ENCODE assay signal across 18 cellular contexts in genomic region chr10:60937022-60937421, GRCh38. TPM values are rescaled to one million over a fixed set of nuclear protein-coding genes. Genes with fewer than 3 reads are reported as not detected.
"Had no signal": no experiment of that assay in that cellular context is flagged by ENCODE, and none has a peak within 500 bp of the region (broad histone marks: within the 10 kb centered on the region; RNA-seq: fewer than 3 reads in every experiment).

No MANE protein-coding gene starts in this region.

- H3K27ac Mint-ChIP-seq: activated CD4-positive, alpha-beta memory T cell treated with anti-CD3 and anti-CD28 coated beads for 36 hours; activated naive CD4-positive, alpha-beta T cell treated with anti-CD3 and anti-CD28 coated beads, Interleukin-2, amount 50 U/mL, for 24 hours; immature natural killer cell; stimulated activated naive B cell treated with anti-CD40 and anti-IgM and Interleukin-4, amounts not matched to agents 10 μg/mL and 1 μg/mL and 100 μg/mL, for 72 hours had no signal

- H3K4me1 Mint-ChIP-seq: activated naive CD4-positive, alpha-beta T cell treated with anti-CD3 and anti-CD28 coated beads, Interleukin-2, amount 50 U/mL, for 24 hours; immature natural killer cell had no signal

- H3K36me3 Mint-ChIP-seq: activated CD4-positive, alpha-beta memory T cell treated with anti-CD3 and anti-CD28 coated beads for 36 hours; activated naive CD4-positive, alpha-beta T cell treated with anti-CD3 and anti-CD28 coated beads, Interleukin-2, amount 50 U/mL, for 24 hours; immature natural killer cell; stimulated activated naive B cell treated with anti-CD40 and anti-IgM and Interleukin-4, amounts not matched to agents 10 μg/mL and 1 μg/mL and 100 μg/mL, for 72 hours had no signal

- ATAC-seq: stimulated activated naive B cell treated with anti-CD40 and anti-IgM and Interleukin-4, amounts not matched to agents 10 μg/mL and 1 μg/mL and 100 μg/mL, for 72 hours; upper lobe of right lung had no signal

- H3K4me3 Mint-ChIP-seq: activated CD4-positive, alpha-beta memory T cell treated with anti-CD3 and anti-CD28 coated beads for 36 hours; activated naive CD4-positive, alpha-beta T cell treated with anti-CD3 and anti-CD28 coated beads, Interleukin-2, amount 50 U/mL, for 24 hours; immature natural killer cell; neural crest cell; stimulated activated naive B cell treated with anti-CD40 and anti-IgM and Interleukin-4, amounts not matched to agents 10 μg/mL and 1 μg/mL and 100 μg/mL, for 72 hours had no signal

- H3K36me3 ChIP-seq: adrenal gland, upper lobe of right lung had no signal

- H3K27ac ChIP-seq: SK-N-MC, upper lobe of right lung had no signal

- H3K27me3 Mint-ChIP-seq: stimulated activated naive B cell treated with anti-CD40 and anti-IgM and Interleukin-4, amounts not matched to agents 10 μg/mL and 1 μg/mL and 100 μg/mL, for 72 hours had no signal

- H3K27me3 ChIP-seq: adrenal gland, upper lobe of right lung had no signal

- H3K9me3 ChIP-seq: adrenal gland, upper lobe of right lung had no signal

- H3K4me3 ChIP-seq: adrenal gland, SK-N-MC, upper lobe of right lung had no signal

- DNase-seq: activated CD4-positive, alpha-beta memory T cell treated with anti-CD3 and anti-CD28 coated beads for 36 hours; activated CD4-positive, alpha-beta T cell treated with anti-CD3 and anti-CD28 coated beads for 1 hour; activated effector memory CD4-positive, alpha-beta T cell treated with anti-CD3 and anti-CD28 coated beads, Interleukin-2, amount 50 U/mL, for 16 hours; activated T-cell treated with anti-CD3 and anti-CD28 coated beads, Interleukin-2, amount 50 U/mL, for 48 hours; adrenal gland; central memory CD4-positive, alpha-beta T cell; cortex of kidney; effector CD8-positive, alpha-beta T cell; foreskin fibroblast; immature natural killer cell; midbrain; stimulated activated CD4-positive, alpha-beta T cell treated with anti-CD3 and anti-CD28 coated beads, Interleukin-2, amount 100 ng/mL, for 48 hours; stimulated activated naive B cell treated with anti-CD40 and anti-IgM and Interleukin-4, amounts not matched to agents 10 μg/mL and 1 μg/mL and 100 μg/mL, for 72 hours; upper lobe of right lung had no signal

- H3K9me3 Mint-ChIP-seq: activated CD4-positive, alpha-beta memory T cell treated with anti-CD3 and anti-CD28 coated beads for 36 hours; activated naive CD4-positive, alpha-beta T cell treated with anti-CD3 and anti-CD28 coated beads, Interleukin-2, amount 50 U/mL, for 24 hours; immature natural killer cell; neural crest cell; stimulated activated naive B cell treated with anti-CD40 and anti-IgM and Interleukin-4, amounts not matched to agents 10 μg/mL and 1 μg/mL and 100 μg/mL, for 72 hours had no signal

RNA-seq across cellular contexts. Expression of gene RHOBTB1, which starts 7.0 kb away (rescaled TPM):
- total RNA-seq: activated CD4-positive, alpha-beta memory T cell treated with anti-CD3 and anti-CD28 coated beads for 36 hours; T-helper 1 cell treated with Interleukin-12 subunit alpha and Interleukin-12 subunit beta and Interleukin-4 antibody, amounts not matched to agents 30 ng/mL and 1 ng/mL, for 36 hours had no signal
